ENCODE assay signal across 8 cellular contexts in genomic region chr12:108803428-108804105, GRCh38. TPM values are rescaled to one million over a fixed set of nuclear protein-coding genes. Genes with fewer than 3 reads are reported as not detected.
DNase-seq lines count a peak whose midpoint lies in the region; ATAC-seq, FAIRE-seq and TF ChIP-seq lines count a peak whose summit lies in the region.

No MANE protein-coding gene starts in this region.

- H3K36me3 Mint-ChIP-seq in activated naive CD8-positive, alpha-beta T cell: peaks cover 2% of the 10 kb centered on the region

- ATAC-seq in GM18861 (IDR thresholded peaks at IDR 0.05; ENCODE audit: unreplicated experiment) (peak; percentile 45), pancreas (peak; percentile 87 to 94 (median 94))

- no peak overlapping the region for H2AFZ ChIP-seq in ACC112 (ENCODE audit: low read length, unreplicated experiment)

- H3K27me3 Mint-ChIP-seq in activated naive CD8-positive, alpha-beta T cell: no peaks in the 10 kb centered on the region

- peak; percentile 76 to 98 (median 88) for TF ChIP-seq CTCF in pancreas (IDR thresholded peaks at IDR 0.05)

- peak overlapping the region; percentile 51; the same call in 1 of the 2 replicates for H3K4me3 ChIP-seq in ACC112 (ENCODE audit: low read depth, low read length)
- no peak overlapping the region for H3K4me3 ChIP-seq in pancreas
- H3K4me3 ChIP-seq in thymus (ENCODE audit: low read length): no peak overlapping the region

- 3 to 7% methylated on average over 5 of the region's 5 CpGs for WGBS in pancreas, 2 donors
- WGBS in thymus: 14% methylated on average over 5 of the region's 5 CpGs

- H3K4me3 Mint-ChIP-seq in activated naive CD8-positive, alpha-beta T cell: no peak overlapping the region

- H3K9me3 ChIP-seq in pancreas (no peaks in the 10 kb centered on the region), thymus (ENCODE audit: control insufficient read depth) (no peaks in the 10 kb centered on the region)

- H3K79me2 ChIP-seq in ACC112 (ENCODE audit: control insufficient read depth, insufficient read depth, low read length, unreplicated experiment): peaks cover 21% of the 10 kb centered on the region

- DNase-seq in NCI-H1092 (lab: John Stamatoyannopoulos, UW): peak; percentile 45
- peak; percentile 45 for DNase-seq in SKM-1 treated with dmso at 0.1 percent for 144 hours (lab: John Stamatoyannopoulos, UW; ENCODE audit: unreplicated experiment)
- peak; percentile 85 for DNase-seq in glomerular endothelial cell (ENCODE audit: extremely low read depth, low read depth, low spot score)
- DNase-seq in pancreas: peak in 4 of 6 donors; percentile 55 to 79 (median 67)

- H3K27ac Mint-ChIP-seq in activated naive CD8-positive, alpha-beta T cell: peak overlapping the region; percentile 71

- H3K27ac ChIP-seq in ACC112 (ENCODE audit: low read depth, low read length): peak overlapping the region; percentile 99
- H3K27ac ChIP-seq in pancreas: peak overlapping the region in 2 of 4 donors; percentile 34 to 50
- H3K27ac ChIP-seq in thymus (ENCODE audit: low read depth): peak overlapping the region; percentile 15

- intact Hi-C loops in pancreas (cut with DNase I): loop anchor here (5.0 to 10.0 kb wide), 3 partner anchors 136 to 239 kb away; partner anchors contain the start of genes ISCU (in 1 of the 3) and SART3 (in 1 of the 3)

- peaks cover 61% of the 10 kb centered on the region for H3K4me1 ChIP-seq in ACC112 (ENCODE audit: control insufficient read depth, insufficient read depth, low read length, unreplicated experiment)
- H3K4me1 ChIP-seq in pancreas: no peaks in the 10 kb centered on the region
- H3K4me1 ChIP-seq in thymus (ENCODE audit: control insufficient read depth, insufficient read depth, low read length): peaks cover 2% of the 10 kb centered on the region

- no peaks in the 10 kb centered on the region for H3K9me3 Mint-ChIP-seq in activated naive CD8-positive, alpha-beta T cell (ENCODE audit: low read depth)

- peak; percentile 95 for FAIRE-seq in pancreas (lab: Jason Lieb, UNC)

- peaks cover 6% of the 10 kb centered on the region for H3K4me1 Mint-ChIP-seq in activated naive CD8-positive, alpha-beta T cell (ENCODE audit: low read depth)

- H3K27me3 ChIP-seq in ACC112 (ENCODE audit: insufficient read depth, low read length) (no peaks in the 10 kb centered on the region), pancreas (no peaks in the 10 kb centered on the region), thymus (ENCODE audit: control insufficient read depth, insufficient read depth) (no peaks in the 10 kb centered on the region)

- H3K36me3 ChIP-seq in ACC112 (ENCODE audit: insufficient read depth, low read length): peaks cover 33% of the 10 kb centered on the region
- H3K36me3 ChIP-seq in pancreas: peaks cover 0 to 55% (median 14%) of the 10 kb centered on the region in 3 donors
- peaks cover 40% of the 10 kb centered on the region for H3K36me3 ChIP-seq in thymus (ENCODE audit: control insufficient read depth, insufficient read depth)

RNA-seq across cellular contexts. Expression of gene SSH1, which starts 53.8 kb away (rescaled TPM):
- total RNA-seq in glomerular endothelial cell: 31.6 and 54.4 TPM in 2 replicates
- 10 to 100 TPM in 2 of 6 donors, 1 to 10 TPM in 4; 8.2 to 22.1 (median 9.7) TPM for total RNA-seq in pancreas
- 1 to 10 TPM; 3.7 to 4.6 TPM for polyA plus RNA-seq in pancreas
- 5.1 TPM for polyA plus RNA-seq in thymus
